16 cellular contexts compared by ENCODE assay signal in genomic region chr2:181363164-181363563, GRCh38.
"Had no signal": no experiment of that assay in that cellular context is flagged by ENCODE, and none has a peak within 500 bp of the region (broad histone marks: within the 10 kb centered on the region; RNA-seq: fewer than 3 reads in every experiment).

No MANE protein-coding gene starts in this region.

- H3K27ac Mint-ChIP-seq: activated naive CD4-positive, alpha-beta T cell treated with anti-CD3 and anti-CD28 coated beads, Interleukin-2, amount 50 U/mL, for 24 hours; stimulated activated naive CD8-positive, alpha-beta T cell treated with anti-CD3 and anti-CD28 coated beads, Interleukin-15, Interleukin-2, amounts not matched to agents 100 ng/mL and 50 ng/mL, for 24 hours had no signal

- H3K9me3 Mint-ChIP-seq: activated naive CD4-positive, alpha-beta T cell treated with anti-CD3 and anti-CD28 coated beads, Interleukin-2, amount 50 U/mL, for 24 hours; stimulated activated naive CD8-positive, alpha-beta T cell treated with anti-CD3 and anti-CD28 coated beads, Interleukin-15, Interleukin-2, amounts not matched to agents 100 ng/mL and 50 ng/mL, for 24 hours had no signal

- H3K4me1 ChIP-seq: ascending aorta, left lung, right atrium auricular region, tibial nerve had no signal

- H3K27ac ChIP-seq: ascending aorta, left lung, right atrium auricular region, tibial nerve had no signal

- ATAC-seq: left lung had no signal

- H3K27me3 Mint-ChIP-seq: activated naive CD4-positive, alpha-beta T cell treated with anti-CD3 and anti-CD28 coated beads, Interleukin-2, amount 50 U/mL, for 24 hours; stimulated activated naive CD8-positive, alpha-beta T cell treated with anti-CD3 and anti-CD28 coated beads, Interleukin-15, Interleukin-2, amounts not matched to agents 100 ng/mL and 50 ng/mL, for 24 hours had no signal

- H3K4me3 Mint-ChIP-seq: activated naive CD4-positive, alpha-beta T cell treated with anti-CD3 and anti-CD28 coated beads, Interleukin-2, amount 50 U/mL, for 24 hours; stimulated activated naive CD8-positive, alpha-beta T cell treated with anti-CD3 and anti-CD28 coated beads, Interleukin-15, Interleukin-2, amounts not matched to agents 100 ng/mL and 50 ng/mL, for 24 hours had no signal

- H3K4me3 ChIP-seq: ascending aorta, left lung, right atrium auricular region, tibial nerve had no signal

- H3K36me3 ChIP-seq: ascending aorta, left lung, right atrium auricular region, tibial nerve had no signal

- H3K4me1 Mint-ChIP-seq: activated naive CD4-positive, alpha-beta T cell treated with anti-CD3 and anti-CD28 coated beads, Interleukin-2, amount 50 U/mL, for 24 hours had no signal

- DNase-seq: activated CD4-positive, alpha-beta T cell treated with anti-CD3 and anti-CD28 coated beads for 1 hour; activated CD4-positive, alpha-beta T cell treated with anti-CD3 and anti-CD28 coated beads, Interleukin-2, amount 50 U/mL, for 4 hours; activated gamma-delta T cell; cerebellar nuclear complex; cortex of kidney; head of caudate nucleus; stimulated activated CD4-positive, alpha-beta T cell treated with anti-CD3 and anti-CD28 coated beads, Interleukin-12 subunit alpha, Interleukin-12 subunit beta, amount 100 ng/mL, for 4 hours; stimulated activated CD4-positive, alpha-beta T cell treated with anti-CD3 and anti-CD28 coated beads, Interleukin-1b, Interleukin-23, amount 100 ng/mL, for 48 hours; stimulated activated CD8-positive, alpha-beta memory T cell treated with anti-CD3 and anti-CD28 coated beads, Interleukin-4, amount 100 ng/mL, for 48 hours; T1000 had no signal

- H3K27me3 ChIP-seq: ascending aorta, left lung, right atrium auricular region, tibial nerve had no signal

- H3K9me3 ChIP-seq: ascending aorta, left lung, right atrium auricular region, tibial nerve had no signal
